1 cellular context compared by ENCODE assay signal in the genomic region with DNA sequence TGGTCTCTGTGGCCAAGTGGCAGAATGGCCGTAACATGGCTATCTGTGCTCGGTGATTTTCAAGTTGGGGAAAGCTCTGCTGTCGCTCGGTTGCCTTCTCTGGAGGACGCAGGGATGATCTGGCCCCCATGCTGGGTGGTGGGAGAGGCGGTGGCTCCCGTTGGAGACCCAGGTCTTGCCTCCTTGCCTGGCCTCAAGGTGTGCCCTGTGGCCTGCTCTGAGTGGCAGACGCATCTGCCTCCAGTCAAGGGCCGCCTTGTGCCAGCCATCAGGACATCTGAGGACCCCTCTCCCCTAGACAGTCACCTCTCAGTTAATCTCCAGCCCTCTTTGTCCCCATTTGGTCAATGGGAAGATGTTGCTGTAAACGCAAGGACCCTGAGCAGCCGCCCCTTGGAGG.
TF ChIP-seq lines count a peak whose summit lies in the region.

No MANE protein-coding gene starts in this region.

TF ChIP-seq in IMR-90, 13 proteins besides CTCF, POLR2A, EP300 and RAD21 (continued from another document):
- TF ChIP-seq ELK1 (IDR thresholded peaks at IDR 0.05; ENCODE audit: borderline replicate concordance, low read depth, low read length) = no peak
- no peak for TF ChIP-seq MAZ (IDR thresholded peaks at IDR 0.05; ENCODE audit: borderline replicate concordance, low read depth, low read length)
- TF ChIP-seq USF2 (IDR thresholded peaks at IDR 0.05; ENCODE audit: low read depth, low read length) = no peak
- no peak for TF ChIP-seq CEBPB (IDR thresholded peaks at IDR 0.05; ENCODE audit: low read depth, low read length)
- TF ChIP-seq FOS (IDR thresholded peaks at IDR 0.05; ENCODE audit: low read depth, low read length) = no peak
- TF ChIP-seq MXI1 (IDR thresholded peaks at IDR 0.05; ENCODE audit: borderline replicate concordance, low read depth, low read length) = no peak
- TF ChIP-seq BHLHE40 (IDR thresholded peaks at IDR 0.05; ENCODE audit: low read depth, low read length) = no peak
- no peak for TF ChIP-seq MAFK (IDR thresholded peaks at IDR 0.05; ENCODE audit: low read depth, low read length)
- no peak for TF ChIP-seq SMC3 (IDR thresholded peaks at IDR 0.05; ENCODE audit: low read depth, low read length)
